8 cellular contexts compared by ENCODE assay signal in the genomic region with DNA sequence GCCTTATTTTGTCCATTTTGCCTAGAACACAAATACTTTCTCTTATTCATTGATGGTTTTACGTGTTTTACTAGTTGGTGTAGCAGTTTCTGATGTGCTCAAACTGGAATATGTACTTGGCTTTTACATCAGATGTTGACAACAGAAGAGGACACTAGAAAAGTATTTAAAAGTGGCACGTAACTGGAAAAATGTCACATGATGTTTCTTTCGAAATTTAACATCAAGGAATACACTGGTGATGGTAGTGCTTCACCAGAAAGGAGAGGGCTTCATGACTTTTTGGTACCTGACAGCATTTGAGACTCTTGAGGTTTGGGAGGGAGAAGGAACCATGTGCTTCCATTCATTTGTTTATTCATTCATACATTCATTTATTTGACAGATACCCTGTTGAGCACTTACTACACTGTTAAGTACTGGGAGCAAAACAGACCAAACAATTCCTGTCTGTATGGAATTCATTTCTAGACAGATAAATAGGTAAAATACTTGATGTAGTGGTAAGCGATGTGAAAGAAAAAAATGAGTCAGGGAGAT. TPM values are rescaled to one million over a fixed set of nuclear protein-coding genes. Genes with fewer than 3 reads are reported as not detected.
DNase-seq lines count a peak whose midpoint lies in the region; ATAC-seq and TF ChIP-seq lines count a peak whose summit lies in the region.

No MANE protein-coding gene starts in this region.

- no peak for TF ChIP-seq POLR2A in uterus (IDR thresholded peaks at IDR 0.05)

- H3K4me3 ChIP-seq in left ventricle myocardium inferior (peak overlapping the region; percentile 94), astrocyte of the spinal cord (ENCODE audit: low read depth, low read length) (peak overlapping the region; percentile 97), lower lobe of right lung (peak overlapping the region; percentile 89), uterus (peak overlapping the region; percentile 68 to 95)

- ATAC-seq in left cardiac atrium (no peak), lower lobe of right lung (no peak)

- intact Hi-C loops in left ventricle myocardium inferior (cut with micrococcal nuclease): no loop called here
- intact Hi-C loops in left cardiac atrium (cut with DNase I): no loop called here
- intact Hi-C loops in lower lobe of right lung (cut with DNase I): no loop called here
- intact Hi-C loops in uterus (cut with DNase I; ENCODE audit: low total_unique reads): no loop called here

- H3K4me1 ChIP-seq in left ventricle myocardium inferior (peaks cover 65% of the 10 kb centered on the region), lower lobe of right lung (peaks cover 41% of the 10 kb centered on the region), uterus (peaks cover 7 to 18% of the 10 kb centered on the region in 2 donors)

- H3K9me3 ChIP-seq in left ventricle myocardium inferior (replicated peaks) (no peaks in the 10 kb centered on the region), lower lobe of right lung (no peaks in the 10 kb centered on the region), uterus (no peaks in the 10 kb centered on the region)

- TF ChIP-seq CTCF in left ventricle myocardium inferior (IDR thresholded peaks at IDR 0.05; ENCODE audit: borderline replicate concordance) (no peak), astrocyte of the spinal cord (IDR thresholded peaks at IDR 0.05; ENCODE audit: low read depth, low read length) (no peak), lower lobe of right lung (IDR thresholded peaks at IDR 0.05) (no peak), uterus (IDR thresholded peaks at IDR 0.05) (no peak)

- H3K27me3 ChIP-seq in left ventricle myocardium inferior (ENCODE audit: low read depth) (no peaks in the 10 kb centered on the region), lower lobe of right lung (ENCODE audit: low read depth) (no peaks in the 10 kb centered on the region), uterus (no peaks in the 10 kb centered on the region)

- DNase-seq in left ventricle myocardium inferior (no peak), left cardiac atrium (no peak), astrocyte of the spinal cord (ENCODE audit: low read depth, low spot score) (no peak), lower lobe of right lung (no peak), uterus (no peak), mucosa of gallbladder (ENCODE audit: low spot score) (no peak), DMS153 (lab: John Stamatoyannopoulos, UW) (no peak), midbrain (lab: John Stamatoyannopoulos, UW) (no peak)

- in situ Hi-C loops in astrocyte of the spinal cord (cut with HindIII; ENCODE audit: low sequenced_read_pairs): no loop called here

- H3K36me3 ChIP-seq in left ventricle myocardium inferior (peaks cover 4% of the 10 kb centered on the region), lower lobe of right lung (peaks cover 15% of the 10 kb centered on the region), uterus (no peaks in the 10 kb centered on the region)

- peak overlapping the region; percentile 92 for H3K27ac ChIP-seq in left ventricle myocardium inferior (replicated peaks)
- peak overlapping the region; percentile 94 for H3K27ac ChIP-seq in lower lobe of right lung
- peak overlapping the region in 1 of 2 donors; percentile 95 for H3K27ac ChIP-seq in uterus

RNA-seq across cellular contexts. Expression of gene GIGYF2, which starts 1.5 kb away (rescaled TPM):
- total RNA-seq in left ventricle myocardium inferior (59.9 TPM), left cardiac atrium (10 to 100 TPM; 53.5 to 57.4 TPM), lower lobe of right lung (67.6 TPM), uterus (100 to 1,000 TPM in 2 of 4 donors, 10 to 100 TPM in 2; 16.5 to 125 (median 97.3) TPM), mucosa of gallbladder (55.6 TPM)
